9 cellular contexts compared by ENCODE assay signal in genomic region chr4:168509786-168510185, GRCh38. TPM values are rescaled to one million over a fixed set of nuclear protein-coding genes. Genes with fewer than 3 reads are reported as not detected.
DNase-seq lines count a peak whose midpoint lies in the region; ATAC-seq and TF ChIP-seq lines count a peak whose summit lies in the region.
"Had no signal": no experiment of that assay in that cellular context is flagged by ENCODE, and none has a peak within 500 bp of the region (broad histone marks: within the 10 kb centered on the region; RNA-seq: fewer than 3 reads in every experiment).

No MANE protein-coding gene starts in this region.

- no peaks in the 10 kb centered on the region for H3K79me2 ChIP-seq in smooth muscle cell (ENCODE audit: low read depth)

- peak; percentile 24 for ATAC-seq in central memory CD8-positive, alpha-beta T cell (replicated peaks; ENCODE audit: extremely low read depth, poor library complexity, severe bottlenecking)
- ATAC-seq in GM18867 (IDR thresholded peaks at IDR 0.05; ENCODE audit: unreplicated experiment) (no peak), HG02759 (IDR thresholded peaks at IDR 0.05; ENCODE audit: unreplicated experiment) (no peak)

- WGBS in smooth muscle cell (ENCODE audit: low lambda C conversion rate), result 59% methylated on average over 4 of the region's 4 CpGs

- peak; percentile 38 for DNase-seq in GM04504 (ENCODE audit: low read depth)
- peak; percentile 30 for DNase-seq in SKM-1 (lab: John Stamatoyannopoulos, UW; ENCODE audit: unreplicated experiment)
- DNase-seq in central memory CD8-positive, alpha-beta T cell (ENCODE audit: low spot score in 2 of 2), result no peak
- DNase-seq in smooth muscle cell (lab: John Stamatoyannopoulos, UW; ENCODE audit: unreplicated experiment), result no peak
- no peak for DNase-seq in SHP77 (lab: John Stamatoyannopoulos, UW)
- DNase-seq: cerebellar nuclear complex, NCI-H524 had no signal

- H3K27ac Mint-ChIP-seq in central memory CD8-positive, alpha-beta T cell (ENCODE audit: low read depth), result no peak overlapping the region

- H3K27me3 ChIP-seq in smooth muscle cell (ENCODE audit: low read depth), result no peaks in the 10 kb centered on the region

- H4K20me1 ChIP-seq in smooth muscle cell (ENCODE audit: low read depth), result no peaks in the 10 kb centered on the region

- peak overlapping the region; percentile 37 for H3K4me2 ChIP-seq in smooth muscle cell

- H3K27me3 Mint-ChIP-seq in central memory CD8-positive, alpha-beta T cell, result no peaks in the 10 kb centered on the region

- TF ChIP-seq CTCF in smooth muscle cell (IDR thresholded peaks at IDR 0.05; ENCODE audit: borderline replicate concordance, insufficient read depth, poor library complexity, severe bottlenecking), result no peak

- H3K9me3 Mint-ChIP-seq in central memory CD8-positive, alpha-beta T cell, result no peaks in the 10 kb centered on the region

- H2AFZ ChIP-seq in smooth muscle cell (ENCODE audit: low read depth), result no peak overlapping the region

- peaks cover 16% of the 10 kb centered on the region for H3K4me1 Mint-ChIP-seq in central memory CD8-positive, alpha-beta T cell

- H3K4me3 Mint-ChIP-seq in central memory CD8-positive, alpha-beta T cell, result no peak overlapping the region

- peak overlapping the region; percentile 39 for H3K27ac ChIP-seq in smooth muscle cell (ENCODE audit: low read depth)

- H3K36me3 ChIP-seq in smooth muscle cell (ENCODE audit: low read depth), result no peaks in the 10 kb centered on the region

- H3K4me1 ChIP-seq in smooth muscle cell (ENCODE audit: low read depth), result no peaks in the 10 kb centered on the region

- H3K36me3 Mint-ChIP-seq in central memory CD8-positive, alpha-beta T cell (ENCODE audit: insufficient read depth), result no peaks in the 10 kb centered on the region

- no peak overlapping the region for H3K9ac ChIP-seq in smooth muscle cell (ENCODE audit: low read depth)

- H3K9me3 ChIP-seq in smooth muscle cell (replicated peaks; ENCODE audit: low read depth), result no peaks in the 10 kb centered on the region

- H3K4me3 ChIP-seq in smooth muscle cell, result no peak overlapping the region

- H3F3A ChIP-seq in smooth muscle cell (ENCODE audit: low read depth), result no peaks in the 10 kb centered on the region

RNA-seq across cellular contexts. Expression of gene PALLD, which starts 12.9 kb away (rescaled TPM):
- 412 and 415 TPM in 2 replicates for total RNA-seq in smooth muscle cell
- 354 and 360 TPM in 2 replicates for polyA plus RNA-seq in smooth muscle cell

RNA-seq across cellular contexts. Expression of gene DDX60L, which starts 29.5 kb away (rescaled TPM):
- total RNA-seq in smooth muscle cell, result 7.9 and 8.4 TPM in 2 replicates
- 2.2 and 3.4 TPM in 2 replicates for polyA plus RNA-seq in smooth muscle cell

Comparison
In these comparisons a context has a peak if more than half of its experiments do, and no peak if none do; other contexts are left out.
1. DNase-seq: peak in GM04504 (single experiment) and SKM-1 (single experiment); none in central memory CD8-positive, alpha-beta T cell (0 of 2), smooth muscle cell (single experiment) and SHP77 (0 of 2).